In the genomic region with DNA sequence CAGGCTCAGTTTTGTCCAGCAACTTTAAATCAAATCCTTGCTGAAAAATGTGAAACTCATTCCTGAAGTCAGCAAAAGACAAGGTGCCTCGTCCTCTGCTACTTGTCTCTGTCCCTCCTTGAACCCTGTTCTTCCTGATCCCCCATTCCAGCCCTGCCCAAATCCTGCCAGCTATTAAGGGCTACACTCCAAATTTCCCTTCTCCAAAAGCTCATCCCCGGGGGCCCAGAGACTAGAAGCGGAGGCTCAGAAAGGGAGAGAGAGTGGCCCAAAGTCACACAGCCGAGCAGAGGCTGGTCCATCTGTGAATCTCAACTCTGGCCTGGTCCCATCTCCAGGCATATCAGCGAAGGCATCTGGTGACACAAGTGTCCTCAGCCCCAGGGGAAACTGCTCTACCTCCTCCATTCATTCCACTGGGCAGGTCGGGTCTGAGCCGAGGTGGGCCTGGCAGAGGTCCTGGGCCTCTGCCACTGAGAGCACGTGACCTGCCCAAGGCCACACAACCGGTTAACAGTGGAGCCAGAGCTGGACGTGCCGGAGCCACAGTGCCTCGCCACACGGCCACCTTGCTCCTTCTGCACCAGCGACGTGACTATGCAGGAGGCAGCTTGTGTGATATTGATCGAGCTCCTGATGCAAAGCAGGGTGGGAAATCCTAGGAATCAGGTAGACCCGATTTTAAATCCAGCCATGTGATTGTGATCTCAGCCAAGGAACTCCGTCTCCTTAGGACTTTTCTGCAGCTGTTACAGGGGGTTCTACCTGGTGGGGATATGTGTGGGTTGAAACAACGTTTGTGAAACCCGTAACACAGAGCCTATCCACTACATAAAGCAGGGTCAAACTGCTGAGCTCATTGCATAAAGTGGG, we compare ENCODE assay signal across 28 cellular contexts. TPM values are rescaled to one million over a fixed set of nuclear protein-coding genes. Genes with fewer than 3 reads are reported as not detected.
DNase-seq lines count a peak whose midpoint lies in the region; ATAC-seq, FAIRE-seq and TF ChIP-seq lines count a peak whose summit lies in the region.
"Had no signal": no experiment of that assay in that cellular context is flagged by ENCODE, and none has a peak within 500 bp of the region (broad histone marks: within the 10 kb centered on the region; RNA-seq: fewer than 3 reads in every experiment).

No MANE protein-coding gene starts in this region.

- H3K27ac ChIP-seq in CD4-positive, CD25-positive, alpha-beta regulatory T cell (ENCODE audit: insufficient read depth, low read length, poor library complexity, severe bottlenecking): no peak overlapping the region
- no peak overlapping the region for H3K27ac ChIP-seq in K562 (ENCODE audit: extremely low read depth, low read depth, low read length)
- no peak overlapping the region for H3K27ac ChIP-seq in left ventricle myocardium inferior (replicated peaks)
- H3K27ac ChIP-seq: thoracic aorta had no signal

- no peak for TF ChIP-seq EP300 in K562 (IDR thresholded peaks at IDR 0.05; ENCODE audit: low read length)

- TF ChIP-seq POLR2A in K562 (conservative IDR thresholded peaks at IDR 0.05): no peak

- TF ChIP-seq CTCF in activated CD8-positive, alpha-beta T cell treated with anti-CD3 and anti-CD28 coated beads for 36 hours (IDR thresholded peaks at IDR 0.05): no peak
- TF ChIP-seq CTCF in K562 (IDR thresholded peaks at IDR 0.05 in 2 of 3, conservative IDR thresholded peaks at IDR 0.05 in 1 of 3; ENCODE audit: insufficient read depth in 2 of 3, low read depth in 1 of 3, low read length in 3 of 3) (no peak), neural crest cell (conservative IDR thresholded peaks at IDR 0.05) (no peak), left ventricle myocardium inferior (IDR thresholded peaks at IDR 0.05; ENCODE audit: borderline replicate concordance) (no peak)

- no TSS peak for BruUV-seq in K562 (replicated peaks; lab: Mats Ljungman, UMichigan)

- H3K4me3 Mint-ChIP-seq in activated CD8-positive, alpha-beta T cell treated with anti-CD3 and anti-CD28 coated beads for 36 hours: no peak overlapping the region
- no peak overlapping the region for H3K4me3 Mint-ChIP-seq in activated CD8-positive, alpha-beta T cell treated with anti-CD3 and anti-CD28 coated beads, Interleukin-2, amount 10 ng/mL, durations not matched to agents 7 days and 5 days
- no peak overlapping the region for H3K4me3 Mint-ChIP-seq in CD4-positive, CD25-positive, alpha-beta regulatory T cell
- H3K4me3 Mint-ChIP-seq in neural crest cell: no peak overlapping the region
- H3K4me3 Mint-ChIP-seq: activated CD4-positive, alpha-beta T cell treated with anti-CD3 and anti-CD28 coated beads, Interleukin-2, amount 10 ng/mL, durations not matched to agents 7 days and 5 days had no signal

- H4K20me1 ChIP-seq in K562 (replicated peaks; ENCODE audit: control insufficient read depth, insufficient read depth, low read length): peaks cover 8% of the 10 kb centered on the region; the same call in 1 of the 2 replicates

- H3K4me2 ChIP-seq in K562 (ENCODE audit: insufficient read depth, low read length): no peak overlapping the region

- ATAC-seq in activated CD8-positive, alpha-beta T cell treated with anti-CD3 and anti-CD28 coated beads for 36 hours: no peak
- ATAC-seq in activated CD8-positive, alpha-beta T cell treated with anti-CD3 and anti-CD28 coated beads, Interleukin-2, amount 10 ng/mL, durations not matched to agents 7 days and 5 days: no peak
- no peak for ATAC-seq in CD4-positive, CD25-positive, alpha-beta regulatory T cell (ENCODE audit: low read depth in 2 of 2)
- no peak for ATAC-seq in K562
- ATAC-seq: esophagus mucosa, left ventricle myocardium superior had no signal

- POLR2A ChIA-PET in activated CD8-positive, alpha-beta T cell treated with anti-CD3 and anti-CD28 coated beads for 36 hours (lab: Charles Lee): interaction anchor here (1.0 to 8.8 kb wide), 4 partner anchors 11 to 19 kb away, joined by 3 to 57 read pairs (median 4); no protein-coding TSS in a partner anchor
- POLR2A ChIA-PET in activated CD8-positive, alpha-beta T cell treated with anti-CD3 and anti-CD28 coated beads, Interleukin-2, amount 10 ng/mL, durations not matched to agents 7 days and 5 days (lab: Charles Lee): interaction anchor here (1.5 kb wide), 2 partner anchors 16 to 20 kb away, joined by 4 to 5 read pairs; no protein-coding TSS in a partner anchor
- POLR2A ChIA-PET in K562 (lab: Yijun Ruan, JAX): interaction anchor here (0.8 to 1.3 kb wide), 4 partner anchors 8 to 50 kb away, joined by 3 to 4 read pairs (median 3); no protein-coding TSS in a partner anchor

- H3K4me3 ChIP-seq in CD4-positive, CD25-positive, alpha-beta regulatory T cell (ENCODE audit: low read depth, low read length): no peak overlapping the region
- no peak overlapping the region for H3K4me3 ChIP-seq in K562
- H3K4me3 ChIP-seq in left ventricle myocardium inferior: no peak overlapping the region
- H3K4me3 ChIP-seq: thoracic aorta had no signal

- peaks cover 73% of the 10 kb centered on the region for H3K4me1 Mint-ChIP-seq in activated CD8-positive, alpha-beta T cell treated with anti-CD3 and anti-CD28 coated beads for 36 hours (ENCODE audit: low read depth)
- H3K4me1 Mint-ChIP-seq in activated CD8-positive, alpha-beta T cell treated with anti-CD3 and anti-CD28 coated beads, Interleukin-2, amount 10 ng/mL, durations not matched to agents 7 days and 5 days (ENCODE audit: low read depth): peaks cover 38% of the 10 kb centered on the region
- H3K4me1 Mint-ChIP-seq in CD4-positive, CD25-positive, alpha-beta regulatory T cell: peaks cover 14 to 83% (median 38%) of the 10 kb centered on the region in 4 donors
- peaks cover 36% of the 10 kb centered on the region for H3K4me1 Mint-ChIP-seq in neural crest cell

- intact Hi-C loops in activated CD8-positive, alpha-beta T cell treated with anti-CD3 and anti-CD28 coated beads for 36 hours (cut with micrococcal nuclease): no loop called here
- intact Hi-C loops in K562 (cut with micrococcal nuclease) (no loop called here), left ventricle myocardium inferior (cut with micrococcal nuclease) (no loop called here)

- no peaks in the 10 kb centered on the region for H3K27me3 Mint-ChIP-seq in activated CD8-positive, alpha-beta T cell treated with anti-CD3 and anti-CD28 coated beads for 36 hours
- H3K27me3 Mint-ChIP-seq in activated CD8-positive, alpha-beta T cell treated with anti-CD3 and anti-CD28 coated beads, Interleukin-2, amount 10 ng/mL, durations not matched to agents 7 days and 5 days (ENCODE audit: low read depth): no peaks in the 10 kb centered on the region
- no peaks in the 10 kb centered on the region for H3K27me3 Mint-ChIP-seq in CD4-positive, CD25-positive, alpha-beta regulatory T cell
- H3K27me3 Mint-ChIP-seq in neural crest cell (ENCODE audit: low read depth): no peaks in the 10 kb centered on the region
- H3K27me3 Mint-ChIP-seq: activated CD4-positive, alpha-beta T cell treated with anti-CD3 and anti-CD28 coated beads, Interleukin-2, amount 10 ng/mL, durations not matched to agents 7 days and 5 days had no signal

- 81% methylated on average over 20 of the region's 20 CpGs for WGBS in K562 (ENCODE audit: insufficient coverage, low coverage, missing lambda C conversion rate)

- peak; percentile 52 for FAIRE-seq in K562 (lab: Jason Lieb, UNC)
- FAIRE-seq: A204.1, RCC 7860, urothelium cell line had no signal

- H3K36me3 ChIP-seq in CD4-positive, CD25-positive, alpha-beta regulatory T cell (ENCODE audit: control insufficient read depth, insufficient read depth, low read length): peaks cover 4% of the 10 kb centered on the region
- H3K36me3 ChIP-seq in K562 (ENCODE audit: control insufficient read depth, insufficient read depth, low read length) (peaks cover 45% of the 10 kb centered on the region; the same call in 2 of the 3 replicates), left ventricle myocardium inferior (no peaks in the 10 kb centered on the region)
- H3K36me3 ChIP-seq: thoracic aorta had no signal

- no peak overlapping the region for H2AFZ ChIP-seq in K562 (ENCODE audit: low read depth, low read length)

- peaks cover 40% of the 10 kb centered on the region for H3K4me1 ChIP-seq in CD4-positive, CD25-positive, alpha-beta regulatory T cell (ENCODE audit: control insufficient read depth, insufficient read depth, low read length, poor library complexity, severe bottlenecking)
- H3K4me1 ChIP-seq in K562 (replicated peaks in 1 of 2; ENCODE audit: control insufficient read depth in 2 of 2, insufficient read depth in 2 of 2, low read length in 2 of 2) (peaks cover 6 to 42% of the 10 kb centered on the region in 2 experiments; a peak in 4 of 5 replicates), left ventricle myocardium inferior (no peaks in the 10 kb centered on the region)

- H3K9ac ChIP-seq in K562 (ENCODE audit: insufficient read depth in 1 of 2, low read depth in 2 of 2, low read length in 2 of 2): peak overlapping the region in 1 of 2 experiments; percentile 80; a peak in 2 of 4 replicates

- DNase-seq in activated CD8-positive, alpha-beta T cell treated with anti-CD3 and anti-CD28 coated beads for 36 hours: no peak
- DNase-seq in activated CD8-positive, alpha-beta T cell treated with anti-CD3 and anti-CD28 coated beads, Interleukin-2, amount 10 ng/mL, durations not matched to agents 7 days and 5 days: no peak
- DNase-seq in CD4-positive, CD25-positive, alpha-beta regulatory T cell: no peak
- DNase-seq in K562 (ENCODE audit: extremely low read depth in 1 of 4, low spot score in 3 of 4) (no peak), neural crest cell (ENCODE audit: low read depth, low spot score) (no peak), HK-2 (ENCODE audit: unreplicated experiment) (no peak), left ventricle myocardium inferior (no peak)
- no peak for DNase-seq in activated CD8-positive, alpha-beta memory T cell treated with anti-CD3 and anti-CD28 coated beads for 24 hours
- DNase-seq: activated CD4-positive, alpha-beta T cell treated with anti-CD3 and anti-CD28 coated beads, Interleukin-2, amount 10 ng/mL, durations not matched to agents 7 days and 5 days; central memory CD4-positive, alpha-beta T cell; dermis blood vessel endothelial cell; DMS 273 treated with DMSO at 0.1 percent for 48 hours; head of caudate nucleus; islet precursor cell; midbrain; naive B cell; NCI-H1048; NCI-H446 treated with DMSO at 0.1 percent for 48 hours; NCI-H774; SIG-M5; stimulated activated naive CD4-positive, alpha-beta T cell treated with Interleukin-2 at 50 U/mL for 16 hours had no signal

- H3K27ac Mint-ChIP-seq in activated CD8-positive, alpha-beta T cell treated with anti-CD3 and anti-CD28 coated beads for 36 hours: peak overlapping the region; percentile 20
- H3K27ac Mint-ChIP-seq in activated CD8-positive, alpha-beta T cell treated with anti-CD3 and anti-CD28 coated beads, Interleukin-2, amount 10 ng/mL, durations not matched to agents 7 days and 5 days: no peak overlapping the region
- H3K27ac Mint-ChIP-seq in CD4-positive, CD25-positive, alpha-beta regulatory T cell: peak overlapping the region; percentile 86 to 93 (median 87)
- H3K27ac Mint-ChIP-seq in neural crest cell (ENCODE audit: unreplicated experiment): peak overlapping the region; percentile 63
- H3K27ac Mint-ChIP-seq: activated CD4-positive, alpha-beta T cell treated with anti-CD3 and anti-CD28 coated beads, Interleukin-2, amount 10 ng/mL, durations not matched to agents 7 days and 5 days; activated T-helper 2 cell treated with anti-CD3 and anti-CD28 coated beads, Interferon-gamma antibody, Interleukin-2, Interleukin-4, amounts not matched to agents 10 μg/mL and 5 μg/mL and 100 μg/mL, durations not matched to agents 14 hours and 24 hours and 36 hours had no signal

- no peaks in the 10 kb centered on the region for H3K27me3 ChIP-seq in CD4-positive, CD25-positive, alpha-beta regulatory T cell (ENCODE audit: control insufficient read depth, insufficient read depth, low read length)
- H3K27me3 ChIP-seq in K562 (ENCODE audit: control insufficient read depth in 2 of 2, insufficient read depth in 2 of 2, low read length in 2 of 2): no peaks in the 10 kb centered on the region
- peaks cover 21% of the 10 kb centered on the region for H3K27me3 ChIP-seq in left ventricle myocardium inferior (ENCODE audit: low read depth)

- peaks cover 89% of the 10 kb centered on the region for H3K79me2 ChIP-seq in K562 (ENCODE audit: control insufficient read depth, insufficient read depth, low read length)

- TF ChIP-seq RAD21 in K562 (CRISPR knock-in tag; conservative IDR thresholded peaks at IDR 0.05 in 1 of 2, IDR thresholded peaks at IDR 0.05 in 1 of 2): no peak

- in situ Hi-C loops in K562 (cut with MboI): no loop called here

- CTCF ChIA-PET in activated CD8-positive, alpha-beta T cell treated with anti-CD3 and anti-CD28 coated beads for 36 hours (lab: Charles Lee): interaction anchor here (1.1 to 2.0 kb wide), 4 partner anchors 10 to 96 kb away, joined by 3 to 13 read pairs (median 7); no protein-coding TSS in a partner anchor
- CTCF ChIA-PET in activated CD8-positive, alpha-beta T cell treated with anti-CD3 and anti-CD28 coated beads, Interleukin-2, amount 10 ng/mL, durations not matched to agents 7 days and 5 days (lab: Charles Lee): interaction anchor here (0.8 to 1.2 kb wide), 4 partner anchors 9 to 35 kb away, joined by 3 read pairs; no protein-coding TSS in a partner anchor
- CTCF ChIA-PET in K562 (lab: Yijun Ruan, JAX; ENCODE audit: low intra/inter-chr PET ratio): no interaction called here

- no peaks in the 10 kb centered on the region for H3K9me3 Mint-ChIP-seq in activated CD8-positive, alpha-beta T cell treated with anti-CD3 and anti-CD28 coated beads for 36 hours
- H3K9me3 Mint-ChIP-seq in activated CD8-positive, alpha-beta T cell treated with anti-CD3 and anti-CD28 coated beads, Interleukin-2, amount 10 ng/mL, durations not matched to agents 7 days and 5 days (ENCODE audit: insufficient read depth): no peaks in the 10 kb centered on the region
- no peaks in the 10 kb centered on the region for H3K9me3 Mint-ChIP-seq in CD4-positive, CD25-positive, alpha-beta regulatory T cell
- no peaks in the 10 kb centered on the region for H3K9me3 Mint-ChIP-seq in neural crest cell
- H3K9me3 Mint-ChIP-seq: activated CD4-positive, alpha-beta T cell treated with anti-CD3 and anti-CD28 coated beads, Interleukin-2, amount 10 ng/mL, durations not matched to agents 7 days and 5 days; activated T-helper 2 cell treated with anti-CD3 and anti-CD28 coated beads, Interferon-gamma antibody, Interleukin-2, Interleukin-4, amounts not matched to agents 10 μg/mL and 5 μg/mL and 100 μg/mL, durations not matched to agents 14 hours and 24 hours and 36 hours; naive B cell had no signal

- H3K9me1 ChIP-seq in K562 (ENCODE audit: control insufficient read depth, insufficient read depth, low read length): no peaks in the 10 kb centered on the region

- no peaks in the 10 kb centered on the region for H3K9me3 ChIP-seq in CD4-positive, CD25-positive, alpha-beta regulatory T cell (ENCODE audit: control insufficient read depth in 2 of 2, low read length in 2 of 2)
- H3K9me3 ChIP-seq in K562 (replicated peaks; ENCODE audit: control insufficient read depth, insufficient read depth, low read depth, low read length) (no peaks in the 10 kb centered on the region), left ventricle myocardium inferior (replicated peaks) (no peaks in the 10 kb centered on the region)
- H3K9me3 ChIP-seq: thoracic aorta had no signal

- H3K36me3 Mint-ChIP-seq in activated CD8-positive, alpha-beta T cell treated with anti-CD3 and anti-CD28 coated beads for 36 hours (ENCODE audit: low read depth): peaks cover 5% of the 10 kb centered on the region
- H3K36me3 Mint-ChIP-seq in activated CD8-positive, alpha-beta T cell treated with anti-CD3 and anti-CD28 coated beads, Interleukin-2, amount 10 ng/mL, durations not matched to agents 7 days and 5 days (ENCODE audit: low read depth): peaks cover 3% of the 10 kb centered on the region
- H3K36me3 Mint-ChIP-seq in CD4-positive, CD25-positive, alpha-beta regulatory T cell: peaks cover 15% of the 10 kb centered on the region
- H3K36me3 Mint-ChIP-seq in neural crest cell (ENCODE audit: low read depth): no peaks in the 10 kb centered on the region
- H3K36me3 Mint-ChIP-seq: naive B cell had no signal

RNA-seq across cellular contexts. Expression of gene NOL4L, which starts 28.6 kb away (rescaled TPM):
- 10 to 100 TPM; 23.3 to 23.9 TPM for total RNA-seq in activated CD8-positive, alpha-beta T cell treated with anti-CD3 and anti-CD28 coated beads for 36 hours
- total RNA-seq in activated CD8-positive, alpha-beta T cell treated with anti-CD3 and anti-CD28 coated beads, Interleukin-2, amount 10 ng/mL, durations not matched to agents 7 days and 5 days: 10 to 100 TPM; 22.2 to 24.5 TPM
- 84.8 TPM for total RNA-seq in CD4-positive, CD25-positive, alpha-beta regulatory T cell
- 10 to 100 TPM in 3 of 4 donors, 1 to 10 TPM in 1; 7.1 to 11.4 (median 10.6) TPM for polyA plus RNA-seq in CD4-positive, CD25-positive, alpha-beta regulatory T cell
- total RNA-seq in K562 (2011; cell fraction: chromatin; rRNA removed; ENCODE audit: low replicate concordance): 83.7 and 101 TPM in 2 replicates
- total RNA-seq in K562 (2011; cell fraction: nucleolus; rRNA removed): 37.2 and 38.4 TPM in 2 replicates
- total RNA-seq in K562 (2011; cell fraction: nucleoplasm; rRNA removed): 54.0 and 63.1 TPM in 2 replicates
- 14.8 and 17.9 TPM in 2 replicates for total RNA-seq in K562 (2014; rRNA removed)
- total RNA-seq in K562 (2014; rRNA removed; fragmentation: Illumina TruSeq; extraction: Trizol): 9.7 and 10.6 TPM in 2 replicates
- total RNA-seq in K562 (2015; rRNA removed; fragmentation: Illumina TruSeq; extraction: Trizol): 13.8 and 14.1 TPM in 2 replicates
- 33.2 and 36.2 TPM in 2 replicates for total RNA-seq in K562 (2021)
- 11.6 and 15.4 TPM in 2 replicates for polyA plus RNA-seq in K562 (2011; rRNA removed)
- 9.9 and 14.8 TPM in 2 replicates for polyA plus RNA-seq in K562 (2011; cell fraction: cytosol; rRNA removed)
- 42.8 and 74.6 TPM in 2 replicates for polyA plus RNA-seq in K562 (2011; cell fraction: nucleus; rRNA removed)
- polyA plus RNA-seq in K562 (2012): 15.9 and 17.9 TPM in 2 replicates
- polyA plus RNA-seq in K562 (2014; fragmentation: Illumina TruSeq; extraction: Trizol): 14.8 and 16.0 TPM in 2 replicates
- 1 to 10 TPM; 5.1 to 6.6 TPM for polyA plus RNA-seq in K562 (2014; fragmentation: Nextera tagmentation; extraction: Ambion mirVana)
- polyA plus RNA-seq in K562 (2014; rRNA removed): 13.6 and 15.9 TPM in 2 replicates
- polyA minus RNA-seq in K562 (2011; rRNA and poly(A)+ RNA removed): 10.1 and 11.5 TPM in 2 replicates
- polyA minus RNA-seq in K562 (2011; cell fraction: cytosol; rRNA and poly(A)+ RNA removed): 15.5 and 25.2 TPM in 2 replicates
- polyA minus RNA-seq in K562 (2011; cell fraction: nucleus; rRNA and poly(A)+ RNA removed): 17.2 and 19.1 TPM in 2 replicates
- total RNA-seq in neural crest cell: 52.3 and 53.6 TPM in 2 replicates
- total RNA-seq in left ventricle myocardium inferior: 5.6 TPM
